ENCODE assay signal across 1 cellular context in the genomic region with DNA sequence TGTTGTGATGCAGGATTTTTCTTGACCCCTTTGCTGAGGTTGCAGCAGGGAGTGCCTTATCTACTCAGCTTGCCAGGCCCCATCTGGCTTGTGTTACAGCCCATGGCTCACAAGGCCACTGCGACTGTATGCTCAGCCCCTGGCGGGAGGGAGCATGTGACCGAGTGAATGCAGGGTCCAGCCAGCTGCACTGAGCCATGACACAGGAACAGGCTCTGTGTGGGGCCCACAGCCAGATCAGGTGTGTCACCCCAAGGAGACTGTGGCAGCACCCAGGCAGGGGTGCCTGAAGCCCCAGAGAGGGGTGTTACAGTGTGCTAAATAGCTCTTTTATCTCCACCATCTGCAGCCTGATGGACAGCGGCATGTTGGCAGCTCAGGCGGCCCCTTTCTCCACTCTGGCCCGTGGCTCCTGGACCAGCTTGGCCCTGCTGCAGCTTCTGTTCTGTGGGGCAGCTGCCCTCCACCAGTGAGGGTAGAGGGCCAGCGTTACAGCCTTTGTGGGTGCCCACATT.
A peak's percentile ranks its signal among the peaks of the same experiment; 100 is the strongest.
TF ChIP-seq lines count a peak whose summit lies in the region.

No MANE protein-coding gene starts in this region.

TF ChIP-seq in SK-N-SH, 30 proteins besides CTCF, POLR2A, EP300 and RAD21 (continued from another document):
- TF ChIP-seq, protein P1, sequence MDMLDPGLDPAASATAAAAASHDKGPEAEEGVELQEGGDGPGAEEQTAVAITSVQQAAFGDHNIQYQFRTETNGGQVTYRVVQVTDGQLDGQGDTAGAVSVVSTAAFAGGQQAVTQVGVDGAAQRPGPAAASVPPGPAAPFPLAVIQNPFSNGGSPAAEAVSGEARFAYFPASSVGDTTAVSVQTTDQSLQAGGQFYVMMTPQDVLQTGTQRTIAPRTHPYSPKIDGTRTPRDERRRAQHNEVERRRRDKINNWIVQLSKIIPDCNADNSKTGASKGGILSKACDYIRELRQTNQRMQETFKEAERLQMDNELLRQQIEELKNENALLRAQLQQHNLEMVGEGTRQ (IDR thresholded peaks at IDR 0.05; ENCODE audit: borderline replicate concordance, low read depth, low read length), result peak; percentile 53; the same call in 1 of the 2 replicates
- TF ChIP-seq RCOR1 (IDR thresholded peaks at IDR 0.05; ENCODE audit: low read length) (peak; percentile 70; the same call in 1 of the 2 replicates), JUND (IDR thresholded peaks at IDR 0.05) (no peak), PBX3 (IDR thresholded peaks at IDR 0.05) (no peak), NRF1 (IDR thresholded peaks at IDR 0.05; ENCODE audit: low read depth, low read length) (no peak), GATA2 (CRISPR knock-in tag; IDR thresholded peaks at IDR 0.05) (peak; percentile 97), FOSL2 (IDR thresholded peaks at IDR 0.05; ENCODE audit: borderline replicate concordance, low read depth) (no peak), RFX5 (IDR thresholded peaks at IDR 0.05; ENCODE audit: low read length) (no peak), TAF1 (IDR thresholded peaks at IDR 0.05; ENCODE audit: borderline replicate concordance, low read depth, low read length) (no peak), TEAD4 (IDR thresholded peaks at IDR 0.05; ENCODE audit: borderline replicate concordance, insufficient read depth) (no peak), POLR2AphosphoS5 (IDR thresholded peaks at IDR 0.05; ENCODE audit: low read depth, low read length) (no peak), FOXJ3 (CRISPR knock-in tag; IDR thresholded peaks at IDR 0.05) (peak; percentile 96), FOXM1 (IDR thresholded peaks at IDR 0.05; ENCODE audit: low read depth) (no peak), GABPA (IDR thresholded peaks at IDR 0.05; ENCODE audit: low read depth) (no peak), CHD2 (IDR thresholded peaks at IDR 0.05; ENCODE audit: low read length, partially characterized antibody) (peak; percentile 78), RXRA (IDR thresholded peaks at IDR 0.05; ENCODE audit: borderline replicate concordance, low read depth) (no peak), EZH2phosphoT487 (IDR thresholded peaks at IDR 0.05; ENCODE audit: borderline replicate concordance, low read depth) (no peak), ELF1 (IDR thresholded peaks at IDR 0.05) (no peak), MAX (IDR thresholded peaks at IDR 0.05; ENCODE audit: low read depth) (peak; percentile 41; the same call in 1 of the 2 replicates), MXI1 (IDR thresholded peaks at IDR 0.05; ENCODE audit: low read depth, low read length) (peak; percentile 89), YY1 (IDR thresholded peaks at IDR 0.05; ENCODE audit: low read depth) (no peak)
- TF ChIP-seq, protein P2, sequence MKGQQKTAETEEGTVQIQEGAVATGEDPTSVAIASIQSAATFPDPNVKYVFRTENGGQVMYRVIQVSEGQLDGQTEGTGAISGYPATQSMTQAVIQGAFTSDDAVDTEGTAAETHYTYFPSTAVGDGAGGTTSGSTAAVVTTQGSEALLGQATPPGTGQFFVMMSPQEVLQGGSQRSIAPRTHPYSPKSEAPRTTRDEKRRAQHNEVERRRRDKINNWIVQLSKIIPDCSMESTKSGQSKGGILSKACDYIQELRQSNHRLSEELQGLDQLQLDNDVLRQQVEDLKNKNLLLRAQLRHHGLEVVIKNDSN (IDR thresholded peaks at IDR 0.05; ENCODE audit: borderline replicate concordance, low read depth), result peak; percentile 70; the same call in 1 of the 2 replicates
